17 cellular contexts compared by ENCODE assay signal in the genomic region with DNA sequence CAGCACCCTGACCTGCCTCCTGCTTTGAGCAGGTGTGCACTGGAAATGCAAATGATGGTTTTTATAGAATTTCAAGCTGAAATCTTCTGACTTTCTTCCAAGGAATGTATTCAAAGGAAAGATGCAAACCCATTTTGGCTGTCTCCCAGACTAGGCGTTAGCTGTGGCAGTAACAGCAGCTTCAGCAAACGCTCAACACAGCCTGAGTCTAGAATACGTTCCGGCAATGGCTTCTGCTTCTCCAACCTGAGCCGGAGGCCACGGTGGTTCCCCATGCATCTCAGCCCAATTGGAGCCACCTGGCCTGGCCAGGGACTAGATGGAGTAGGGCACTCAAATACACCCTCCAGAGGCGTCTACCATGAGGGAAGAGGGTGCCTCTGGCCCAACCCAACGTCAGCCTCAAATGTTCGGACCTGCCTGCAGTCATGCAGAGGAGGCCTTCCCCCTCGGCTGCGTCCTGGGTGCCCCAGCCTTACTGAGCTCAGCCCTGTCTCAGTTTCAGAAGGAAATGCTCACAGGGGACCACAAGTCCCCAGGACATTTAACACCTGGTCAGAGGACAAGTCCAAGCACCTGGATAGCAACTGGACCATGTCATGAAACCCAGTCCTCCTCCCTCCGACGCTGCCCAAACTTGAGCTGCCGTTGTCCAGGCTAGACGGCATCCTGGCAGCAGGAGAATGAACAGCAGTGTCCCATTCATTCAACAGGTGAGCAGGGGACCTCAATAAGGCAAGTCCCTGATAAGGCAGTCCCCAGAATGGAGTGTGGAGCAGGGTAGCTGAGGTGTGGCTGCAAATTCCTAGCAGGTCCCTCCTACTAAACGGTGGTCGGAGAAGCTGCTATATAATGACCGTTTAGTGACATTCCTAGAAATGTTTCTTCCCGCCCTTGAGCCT.
A peak's percentile ranks its signal among the peaks of the same experiment; 100 is the strongest.
DNase-seq lines count a peak whose midpoint lies in the region; ATAC-seq and TF ChIP-seq lines count a peak whose summit lies in the region.
"Had no signal": no experiment of that assay in that cellular context is flagged by ENCODE, and none has a peak within 500 bp of the region (broad histone marks: within the 10 kb centered on the region; RNA-seq: fewer than 3 reads in every experiment).

No MANE protein-coding gene starts in this region.

- no peaks in the 10 kb centered on the region for H3K27me3 Mint-ChIP-seq in MCF 10A (ENCODE audit: insufficient read depth, unreplicated experiment)

- intact Hi-C loops in MCF 10A (cut with micrococcal nuclease) (loop anchor here (1.0 kb wide), 1 partner anchor 137 kb away; no protein-coding TSS in a partner anchor), mammary epithelial cell (cut with micrococcal nuclease) (no loop called here), Panc1 (cut with micrococcal nuclease; ENCODE audit: unreplicated experiment) (no loop called here), psoas muscle (cut with DNase I) (loop anchor here in 1 of 2 donors (5.0 kb wide), 1 partner anchor 40 kb away; no protein-coding TSS in a partner anchor)

- peaks cover 16% of the 10 kb centered on the region for H3K4me1 Mint-ChIP-seq in MCF 10A (ENCODE audit: insufficient read depth, unreplicated experiment)

- H3K9ac ChIP-seq in mammary epithelial cell (ENCODE audit: insufficient read depth, low read length) = no peak overlapping the region

- dilution Hi-C loops in mammary epithelial cell (cut with HindIII; ENCODE audit: low sequenced_read_pairs) = no loop called here

- CTCF ChIA-PET in MCF 10A (lab: Yijun Ruan, JAX) (interaction anchor here (0.5 to 2.6 kb wide), 7 partner anchors 10 to 134 kb away, joined by 3 to 8 read pairs (median 4); no protein-coding TSS in a partner anchor), mammary epithelial cell (lab: Charles Lee; ENCODE audit: low non-redundant PET) (interaction anchor here (0.6 kb wide), 1 partner anchor 690 kb away, joined by 3 read pairs; no protein-coding TSS in a partner anchor), Panc1 (lab: Charles Lee) (no interaction called here)

- TF ChIP-seq CTCF in MCF 10A (IDR thresholded peaks at IDR 0.05; ENCODE audit: unreplicated experiment) = no peak
- no peak for TF ChIP-seq CTCF in mammary epithelial cell (conservative IDR thresholded peaks at IDR 0.05 in 1 of 2, IDR thresholded peaks at IDR 0.05 in 1 of 2; ENCODE audit: extremely low read depth in 1 of 2, insufficient read depth in 1 of 2, low read depth in 1 of 2, low read length in 2 of 2)
- no peak for TF ChIP-seq CTCF in Panc1 (IDR thresholded peaks at IDR 0.05)
- TF ChIP-seq CTCF in fibroblast of the aortic adventitia (IDR thresholded peaks at IDR 0.05; ENCODE audit: insufficient read depth, low read length) = no peak
- no peak for TF ChIP-seq CTCF in psoas muscle (IDR thresholded peaks at IDR 0.05)

- H3K79me2 ChIP-seq in mammary epithelial cell (ENCODE audit: insufficient read depth, low read length) = no peaks in the 10 kb centered on the region

- in situ Hi-C loops in mammary epithelial cell (cut with MboI; ENCODE audit: low sequenced_read_pairs in 2 of 2) (no loop called here), Panc1 (cut with HindIII; ENCODE audit: low pct_unique_long_range_greater_than_20kb, low sequenced_read_pairs) (no loop called here)

- H3K9me3 Mint-ChIP-seq in MCF 10A (ENCODE audit: unreplicated experiment) = no peaks in the 10 kb centered on the region

- peak; percentile 11 for DNase-seq in MCF 10A (ENCODE audit: unreplicated experiment)
- no peak for DNase-seq in mammary epithelial cell
- DNase-seq in Panc1 (ENCODE audit: low read depth, low spot score) = no peak
- DNase-seq in fibroblast of the aortic adventitia (ENCODE audit: low read depth) = peak; percentile 24
- peak in 1 of 2 donors; percentile 15 for DNase-seq in psoas muscle
- no peak for DNase-seq in H7
- no peak for DNase-seq in GM03348 (ENCODE audit: low spot score)
- no peak for DNase-seq in stimulated activated CD4-positive, alpha-beta T cell treated with anti-CD3 and anti-CD28 coated beads, Interleukin-1b, Interleukin-23, amount 100 ng/mL, for 48 hours
- DNase-seq: COR-L47, HCEC 1CT, KG1, MG63, NCI-H1105, NCI-H1694 treated with DMSO at 0.1 percent for 48 hours, NCI-H69, SHP77 treated with DMSO at 0.1 percent for 48 hours had no signal

- H3K27me3 ChIP-seq in mammary epithelial cell (ENCODE audit: insufficient read depth, low read length) = no peaks in the 10 kb centered on the region
- no peaks in the 10 kb centered on the region for H3K27me3 ChIP-seq in Panc1 (ENCODE audit: control insufficient read depth, insufficient read depth, low read length)
- H3K27me3 ChIP-seq in psoas muscle (ENCODE audit: insufficient read depth in 3 of 3, low read length in 2 of 3) = no peaks in the 10 kb centered on the region
- H3K27me3 ChIP-seq in H7 (ENCODE audit: control insufficient read depth, insufficient read depth, low read length) = no peaks in the 10 kb centered on the region
- H3K27me3 ChIP-seq: MG63 had no signal

- H3K9me3 ChIP-seq in mammary epithelial cell (replicated peaks; ENCODE audit: insufficient read depth, low read length) (no peaks in the 10 kb centered on the region), Panc1 (ENCODE audit: control insufficient read depth, insufficient read depth, low read depth, low read length) (no peaks in the 10 kb centered on the region), psoas muscle (no peaks in the 10 kb centered on the region)
- H3K9me3 ChIP-seq: MG63 had no signal

- WGBS in mammary epithelial cell (ENCODE audit: low coverage, missing lambda C conversion rate) = 96% methylated on average over 14 of the region's 19 CpGs
- WGBS in psoas muscle, 3 donors = 77 to 92% (median 86%) methylated on average over 19 of the region's 19 CpGs

- H3K4me3 Mint-ChIP-seq in MCF 10A (ENCODE audit: unreplicated experiment) = no peak overlapping the region

- H4K20me1 ChIP-seq in mammary epithelial cell (ENCODE audit: insufficient read depth, low read length) = no peaks in the 10 kb centered on the region

- H3K27ac ChIP-seq in mammary epithelial cell (ENCODE audit: insufficient read depth, low read depth, low read length) = no peak overlapping the region
- peak overlapping the region; percentile 64; the same call in 1 of the 2 replicates for H3K27ac ChIP-seq in Panc1 (ENCODE audit: low read length)
- H3K27ac ChIP-seq in psoas muscle = peak overlapping the region; percentile 47
- H3K27ac ChIP-seq: C4-2B had no signal

- H3K4me3 ChIP-seq in mammary epithelial cell (replicated peaks in 1 of 3; ENCODE audit: insufficient read depth in 1 of 3, low read depth in 2 of 3, low read length in 3 of 3) = no peak overlapping the region
- no peak overlapping the region for H3K4me3 ChIP-seq in Panc1 (ENCODE audit: low read depth in 2 of 2, low read length in 2 of 2)
- no peak overlapping the region for H3K4me3 ChIP-seq in fibroblast of the aortic adventitia (ENCODE audit: low read depth, low read length)
- no peak overlapping the region for H3K4me3 ChIP-seq in psoas muscle
- H3K4me3 ChIP-seq in H7 (ENCODE audit: insufficient read depth, low read depth, low read length) = no peak overlapping the region
- H3K4me3 ChIP-seq: MG63 had no signal

- peak overlapping the region; percentile 57 for H3K27ac Mint-ChIP-seq in MCF 10A (ENCODE audit: low read depth, unreplicated experiment)

- H3K36me3 ChIP-seq in mammary epithelial cell (ENCODE audit: insufficient read depth, low read length) (no peaks in the 10 kb centered on the region), Panc1 (ENCODE audit: control insufficient read depth, insufficient read depth, low read length) (no peaks in the 10 kb centered on the region), psoas muscle (ENCODE audit: insufficient read depth in 1 of 2, low read depth in 1 of 2) (no peaks in the 10 kb centered on the region), H7 (replicated peaks; ENCODE audit: control insufficient read depth, insufficient read depth, low read length) (no peaks in the 10 kb centered on the region)
- H3K36me3 ChIP-seq: MG63 had no signal

- no peak overlapping the region for H2AFZ ChIP-seq in mammary epithelial cell (ENCODE audit: low read depth, low read length)

- no peaks in the 10 kb centered on the region for H3K36me3 Mint-ChIP-seq in MCF 10A (ENCODE audit: insufficient read depth, unreplicated experiment)

- no peak for ATAC-seq in Panc1
- ATAC-seq in psoas muscle = no peak

- peaks cover 15% of the 10 kb centered on the region for H3K4me1 ChIP-seq in mammary epithelial cell (ENCODE audit: insufficient read depth, low read length)
- H3K4me1 ChIP-seq in Panc1 (ENCODE audit: control insufficient read depth, insufficient read depth, low read length) = peaks cover 21% of the 10 kb centered on the region
- H3K4me1 ChIP-seq in psoas muscle = peaks cover 45% of the 10 kb centered on the region

- BruUV-seq in MCF 10A (replicated peaks; lab: Mats Ljungman, UMichigan) (no TSS peak), mammary epithelial cell (replicated peaks; lab: Mats Ljungman, UMichigan) (no TSS peak), Panc1 (replicated peaks; lab: Mats Ljungman, UMichigan) (no TSS peak)

- POLR2A ChIA-PET in MCF 10A (lab: Yijun Ruan, JAX) = interaction anchor here (0.6 to 1.9 kb wide), 5 partner anchors 10 to 132 kb away, joined by 3 to 8 read pairs (median 3); no protein-coding TSS in a partner anchor
- POLR2A ChIA-PET in Panc1 (lab: Charles Lee) = interaction anchor here (0.6 kb wide), 1 partner anchor 50 kb away, joined by 8 read pairs; no protein-coding TSS in a partner anchor

- no peak overlapping the region for H3K4me2 ChIP-seq in mammary epithelial cell (ENCODE audit: insufficient read depth, low read depth, low read length)

Comparison
In these comparisons a context has a peak if more than half of its experiments do, and no peak if none do; other contexts are left out.
1. DNase-seq: peak in MCF 10A (single experiment) and fibroblast of the aortic adventitia (single experiment); none in mammary epithelial cell (single experiment), Panc1 (single experiment), H7 (single experiment), GM03348 (single experiment) and stimulated activated CD4-positive, alpha-beta T cell treated with anti-CD3 and anti-CD28 coated beads, Interleukin-1b, Interleukin-23, amount 100 ng/mL, for 48 hours (single experiment).